ENCODE assay signal across 14 cellular contexts in genomic region chr1:52919720-52920199, GRCh38. TPM values are rescaled to one million over a fixed set of nuclear protein-coding genes. Genes with fewer than 3 reads are reported as not detected.
DNase-seq lines count a peak whose midpoint lies in the region; ATAC-seq and TF ChIP-seq lines count a peak whose summit lies in the region.
"Had no signal": no experiment of that assay in that cellular context is flagged by ENCODE, and none has a peak within 500 bp of the region (broad histone marks: within the 10 kb centered on the region; RNA-seq: fewer than 3 reads in every experiment).

No MANE protein-coding gene starts in this region.

- H3K9me3 Mint-ChIP-seq in CD4-positive, CD25-positive, alpha-beta regulatory T cell, result no peaks in the 10 kb centered on the region
- no peaks in the 10 kb centered on the region for H3K9me3 Mint-ChIP-seq in HFFc6
- no peaks in the 10 kb centered on the region for H3K9me3 Mint-ChIP-seq in central memory CD8-positive, alpha-beta T cell
- peaks cover 5% of the 10 kb centered on the region for H3K9me3 Mint-ChIP-seq in nephron

- H3K4me1 ChIP-seq in CD4-positive, CD25-positive, alpha-beta regulatory T cell (ENCODE audit: control insufficient read depth, insufficient read depth, low read length, poor library complexity, severe bottlenecking), result peaks cover 30% of the 10 kb centered on the region

- DNase-seq in CD4-positive, CD25-positive, alpha-beta regulatory T cell, result no peak
- DNase-seq in HFFc6 (no peak), iPS-NIHi11 (ENCODE audit: low spot score) (no peak), SHP77 treated with DMSO at 0.1 percent for 48 hours (lab: John Stamatoyannopoulos, UW) (no peak)
- no peak for DNase-seq in central memory CD8-positive, alpha-beta T cell (ENCODE audit: low spot score in 2 of 2)
- DNase-seq: dorsolateral prefrontal cortex, H9, KBM-7, NCI-H1105 treated with DMSO at 0.1 percent for 48 hours, SJCRH30, spleen had no signal

- peak overlapping the region; percentile 40 to 81 (median 74) for H3K4me3 Mint-ChIP-seq in CD4-positive, CD25-positive, alpha-beta regulatory T cell
- H3K4me3 Mint-ChIP-seq in HFFc6 (no peak overlapping the region; the same call in 1 of the 2 replicates), nephron (peak overlapping the region; percentile 65 to 73 (median 68))
- peak overlapping the region; percentile 82 for H3K4me3 Mint-ChIP-seq in central memory CD8-positive, alpha-beta T cell

- H3K27me3 ChIP-seq in CD4-positive, CD25-positive, alpha-beta regulatory T cell (ENCODE audit: control insufficient read depth, insufficient read depth, low read length), result no peaks in the 10 kb centered on the region
- H3K27me3 ChIP-seq: SJCRH30 had no signal

- no peak for ATAC-seq in CD4-positive, CD25-positive, alpha-beta regulatory T cell (ENCODE audit: low read depth in 2 of 2)
- ATAC-seq in central memory CD8-positive, alpha-beta T cell (replicated peaks; ENCODE audit: extremely low read depth, poor library complexity, severe bottlenecking), result no peak
- ATAC-seq in GM19467 (IDR thresholded peaks at IDR 0.05; ENCODE audit: unreplicated experiment), result no peak

- peaks cover 4% of the 10 kb centered on the region for H3K36me3 Mint-ChIP-seq in CD4-positive, CD25-positive, alpha-beta regulatory T cell
- H3K36me3 Mint-ChIP-seq in HFFc6 (ENCODE audit: low read depth) (peaks cover 6% of the 10 kb centered on the region; the same call in 1 of the 2 replicates), nephron (ENCODE audit: low read depth) (no peaks in the 10 kb centered on the region)
- peaks cover 11% of the 10 kb centered on the region for H3K36me3 Mint-ChIP-seq in central memory CD8-positive, alpha-beta T cell (ENCODE audit: insufficient read depth)

- H3K36me3 ChIP-seq in CD4-positive, CD25-positive, alpha-beta regulatory T cell (ENCODE audit: control insufficient read depth, insufficient read depth, low read length), result no peaks in the 10 kb centered on the region
- H3K36me3 ChIP-seq: SJCRH30, spleen had no signal

- TF ChIP-seq CTCF in HFFc6 (IDR thresholded peaks at IDR 0.05), result no peak
- TF ChIP-seq CTCF in nephron (IDR thresholded peaks at IDR 0.05; ENCODE audit: unreplicated experiment in 3 of 3), result no peak

- peaks cover 16 to 36% (median 26%) of the 10 kb centered on the region in 4 donors for H3K4me1 Mint-ChIP-seq in CD4-positive, CD25-positive, alpha-beta regulatory T cell
- H3K4me1 Mint-ChIP-seq in HFFc6 (ENCODE audit: low read depth) (peaks cover 14% of the 10 kb centered on the region), nephron (peaks cover 5% of the 10 kb centered on the region)
- H3K4me1 Mint-ChIP-seq in central memory CD8-positive, alpha-beta T cell, result peaks cover 26% of the 10 kb centered on the region

- no peak overlapping the region for H3K27ac ChIP-seq in CD4-positive, CD25-positive, alpha-beta regulatory T cell (ENCODE audit: insufficient read depth, low read length, poor library complexity, severe bottlenecking)
- H3K27ac ChIP-seq: SJCRH30 had no signal

- no peak overlapping the region for H3K4me3 ChIP-seq in CD4-positive, CD25-positive, alpha-beta regulatory T cell (ENCODE audit: low read depth, low read length)
- H3K4me3 ChIP-seq: lung, SJCRH30 had no signal

- peak overlapping the region; percentile 29 to 69 (median 58) for H3K27ac Mint-ChIP-seq in CD4-positive, CD25-positive, alpha-beta regulatory T cell
- H3K27ac Mint-ChIP-seq in HFFc6 (peak overlapping the region; percentile 17; the same call in 1 of the 2 replicates), nephron (no peak overlapping the region)
- peak overlapping the region; percentile 90 for H3K27ac Mint-ChIP-seq in central memory CD8-positive, alpha-beta T cell (ENCODE audit: low read depth)

- no peaks in the 10 kb centered on the region for H3K9me3 ChIP-seq in CD4-positive, CD25-positive, alpha-beta regulatory T cell (ENCODE audit: control insufficient read depth in 2 of 2, low read length in 2 of 2)
- H3K9me3 ChIP-seq: SJCRH30, spleen had no signal

- H3K27me3 Mint-ChIP-seq in CD4-positive, CD25-positive, alpha-beta regulatory T cell, result peaks cover 4% of the 10 kb centered on the region
- H3K27me3 Mint-ChIP-seq in HFFc6 (ENCODE audit: insufficient read depth), result peaks cover 3% of the 10 kb centered on the region; the same call in 1 of the 2 replicates
- no peaks in the 10 kb centered on the region for H3K27me3 Mint-ChIP-seq in central memory CD8-positive, alpha-beta T cell
- H3K27me3 Mint-ChIP-seq in nephron (ENCODE audit: low read depth), result peaks cover 42% of the 10 kb centered on the region

RNA-seq across cellular contexts. Expression of gene ECHDC2, which starts 1.8 kb away (rescaled TPM):
- 121 TPM for total RNA-seq in CD4-positive, CD25-positive, alpha-beta regulatory T cell
- polyA plus RNA-seq in CD4-positive, CD25-positive, alpha-beta regulatory T cell, result 10 to 100 TPM; 26.3 to 40.0 (median 33.6) TPM
- 10 to 100 TPM; 12.2 to 28.1 (median 23.6) TPM for total RNA-seq in HFFc6 (2021; fragmentation: NEBNext Ultra II Directional; extraction: Animal tissue kit (Norgen Biotek cat#: 25700))

RNA-seq across cellular contexts. Expression of gene SCP2, which starts 7.3 kb away (rescaled TPM):
- 58.9 TPM for total RNA-seq in CD4-positive, CD25-positive, alpha-beta regulatory T cell
- polyA plus RNA-seq in CD4-positive, CD25-positive, alpha-beta regulatory T cell, result 100 to 1,000 TPM; 150 to 213 (median 169) TPM
- 100 to 1,000 TPM; 122 to 159 (median 156) TPM for total RNA-seq in HFFc6 (2021; fragmentation: NEBNext Ultra II Directional; extraction: Animal tissue kit (Norgen Biotek cat#: 25700))

Comparison
In these comparisons a context has a peak if more than half of its experiments do, and no peak if none do; other contexts are left out.
1. H3K27ac Mint-ChIP-seq: peak in CD4-positive, CD25-positive, alpha-beta regulatory T cell (3 of 3), HFFc6 (single experiment) and central memory CD8-positive, alpha-beta T cell (single experiment); none in nephron (0 of 3).